In genomic region chr22:31818481-31819392, GRCh38 we compare ENCODE assay signal across 1 cellular context.
TF ChIP-seq lines count a peak whose summit lies in the region.

No MANE protein-coding gene starts in this region.

TF ChIP-seq in SK-N-SH, 30 proteins besides CTCF, POLR2A, EP300 and RAD21 (continued from another document):
- TF ChIP-seq USF2 (IDR thresholded peaks at IDR 0.05; ENCODE audit: borderline replicate concordance, low read depth, low read length) (no peak), RCOR1 (IDR thresholded peaks at IDR 0.05; ENCODE audit: low read length) (no peak), REST (IDR thresholded peaks at IDR 0.05; ENCODE audit: low read depth, low read length) (no peak), PBX3 (IDR thresholded peaks at IDR 0.05) (peak; percentile 45)
